ENCODE assay signal across 8 cellular contexts in the genomic region with DNA sequence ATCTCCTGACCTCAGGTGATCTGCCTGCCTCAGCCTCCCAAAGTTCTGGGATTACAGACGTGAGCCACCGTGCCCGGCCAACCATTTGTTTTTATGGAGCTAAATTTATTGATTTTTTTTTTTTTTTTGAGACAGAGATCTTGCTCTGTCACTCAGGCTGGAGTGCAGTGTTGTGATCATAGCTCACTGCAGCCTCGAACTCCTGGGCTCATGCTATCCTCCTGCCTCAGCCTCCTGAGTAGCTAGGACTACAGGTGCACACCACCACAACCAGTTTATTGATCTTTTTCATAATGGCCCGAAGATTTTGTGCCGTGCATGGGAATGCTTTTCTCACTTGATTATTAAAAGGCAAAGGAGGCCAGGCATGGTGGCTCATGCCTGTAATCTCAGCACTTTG. TPM values are rescaled to one million over a fixed set of nuclear protein-coding genes. Genes with fewer than 3 reads are reported as not detected.
"Had no signal": no experiment of that assay in that cellular context is flagged by ENCODE, and none has a peak within 500 bp of the region (broad histone marks: within the 10 kb centered on the region; RNA-seq: fewer than 3 reads in every experiment).

No MANE protein-coding gene starts in this region.

RNA-seq across cellular contexts. Expression of gene MMP9, which starts 19.9 kb away (rescaled TPM):
- total RNA-seq: activated CD4-positive, alpha-beta T cell treated with anti-CD3 and anti-CD28 coated beads for 36 hours; activated CD4-positive, alpha-beta T cell treated with anti-CD3 and anti-CD28 coated beads, Interleukin-2, amount 10 ng/mL, durations not matched to agents 7 days and 5 days; activated CD8-positive, alpha-beta memory T cell treated with anti-CD3 and anti-CD28 coated beads for 36 hours; activated CD8-positive, alpha-beta T cell treated with anti-CD3 and anti-CD28 coated beads, Interleukin-2, amount 10 ng/mL, durations not matched to agents 7 days and 5 days; T-helper 2 cell treated with Interferon-gamma antibody and Interleukin-4, amounts not matched to agents 100 ng/mL and 5 ng/mL, for 36 hours had no signal

RNA-seq across cellular contexts. Expression of gene SLC12A5, which starts 40.2 kb away (rescaled TPM):
- total RNA-seq: activated B cell treated with CpG ODN at 0.5 μM for 24 hours; activated CD4-positive, alpha-beta T cell treated with anti-CD3 and anti-CD28 coated beads, Interleukin-2, amount 10 ng/mL, durations not matched to agents 24 days and 14 days; activated CD8-positive, alpha-beta memory T cell treated with anti-CD3 and anti-CD28 coated beads for 36 hours; T-helper 17 cell had no signal
